Comparison of ENCODE assay signal across 8 cellular contexts in the genomic region with DNA sequence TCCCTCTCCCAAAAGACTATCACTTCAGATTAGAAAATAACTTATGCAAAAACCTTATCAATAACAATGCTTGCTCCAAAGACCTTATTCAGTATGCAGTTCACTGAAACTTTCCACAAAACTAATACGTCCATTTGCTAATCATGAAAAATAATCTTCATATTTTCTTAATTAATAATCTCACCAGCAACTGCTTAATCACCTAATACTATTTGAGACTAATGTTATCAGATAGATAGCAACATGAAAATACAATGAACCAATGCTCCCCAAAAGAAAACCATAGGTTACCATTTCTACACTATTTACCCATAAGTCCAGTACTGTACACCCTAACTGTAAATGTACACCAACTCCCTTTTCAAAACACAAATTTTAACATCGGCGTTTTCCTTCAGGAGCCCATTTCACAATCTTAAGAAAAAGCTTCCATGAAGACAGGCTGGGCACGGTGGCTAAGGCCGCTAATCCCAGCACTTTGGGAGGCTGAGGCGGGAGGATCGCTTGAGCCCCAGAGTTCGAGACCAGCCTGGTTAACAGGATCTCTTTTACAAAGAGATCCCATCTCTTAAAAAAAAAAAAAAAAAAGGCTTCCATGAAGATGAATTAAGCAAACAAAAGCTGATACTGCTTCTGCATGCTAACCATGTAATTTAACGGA. TPM values are rescaled to one million over a fixed set of nuclear protein-coding genes. Genes with fewer than 3 reads are reported as not detected.
A peak's percentile ranks its signal among the peaks of the same experiment; 100 is the strongest.
DNase-seq lines count a peak whose midpoint lies in the region; ATAC-seq and TF ChIP-seq lines count a peak whose summit lies in the region.

No MANE protein-coding gene starts in this region.

- H3K4me1 ChIP-seq in BLaER1, result peaks cover 66% of the 10 kb centered on the region

- ATAC-seq in naive B cell (ENCODE audit: low read depth in 2 of 2), result no peak

- H3K36me3 ChIP-seq in BLaER1, result peaks cover 21% of the 10 kb centered on the region
- H3K36me3 ChIP-seq in KOPT-K1 (ENCODE audit: insufficient read depth, low read length), result peaks cover 6% of the 10 kb centered on the region

- peak overlapping the region; percentile 88 for H3K4me2 ChIP-seq in BLaER1

- peak overlapping the region; percentile 88 for H3K27ac Mint-ChIP-seq in chondrocyte (ENCODE audit: unreplicated experiment)
- H3K27ac Mint-ChIP-seq in naive B cell, result peak overlapping the region; percentile 81 to 95 (median 86)

- H3K4me1 Mint-ChIP-seq in chondrocyte (ENCODE audit: low read depth) (peaks cover 44% of the 10 kb centered on the region), naive B cell (peaks cover 40 to 59% (median 51%) of the 10 kb centered on the region in 3 donors)

- TF ChIP-seq CTCF in chondrocyte (IDR thresholded peaks at IDR 0.05), result no peak

- H3K9me3 ChIP-seq in BLaER1 (no peaks in the 10 kb centered on the region), KOPT-K1 (ENCODE audit: insufficient read depth, low read length, poor library complexity, severe bottlenecking) (no peaks in the 10 kb centered on the region)

- peak overlapping the region; percentile 99 for H3K9ac ChIP-seq in BLaER1

- peak overlapping the region; percentile 83 for H3K4me3 ChIP-seq in BLaER1

- H3K27ac ChIP-seq in BLaER1, result peak overlapping the region; percentile 100
- H3K27ac ChIP-seq in KOPT-K1 (ENCODE audit: low read depth, low read length, poor library complexity, severe bottlenecking), result peak overlapping the region; percentile 83

- no peak for DNase-seq in chondrocyte (ENCODE audit: low spot score)
- no peak for DNase-seq in naive B cell
- DNase-seq in activated effector memory CD4-positive, alpha-beta T cell treated with Interleukin-2 at 50 U/mL for 16 hours, result no peak
- no peak for DNase-seq in effector CD8-positive, alpha-beta T cell (lab: John Stamatoyannopoulos, UW)
- no peak for DNase-seq in NOMO-1 treated with dmso at 0.1 percent for 144 hours (lab: John Stamatoyannopoulos, UW; ENCODE audit: unreplicated experiment)
- DNase-seq in NCI-H526 treated with DMSO at 0.1 percent for 48 hours (lab: John Stamatoyannopoulos, UW), result no peak

- H3K27me3 Mint-ChIP-seq in chondrocyte (ENCODE audit: low read depth), result no peaks in the 10 kb centered on the region
- no peaks in the 10 kb centered on the region for H3K27me3 Mint-ChIP-seq in naive B cell

- H4K20me1 ChIP-seq in BLaER1, result peaks cover 60% of the 10 kb centered on the region

- H3K9me3 Mint-ChIP-seq in chondrocyte (ENCODE audit: low read depth), result no peaks in the 10 kb centered on the region
- H3K9me3 Mint-ChIP-seq in naive B cell, result no peaks in the 10 kb centered on the region

- H3K36me3 Mint-ChIP-seq in chondrocyte (ENCODE audit: low read depth) (no peaks in the 10 kb centered on the region), naive B cell (no peaks in the 10 kb centered on the region)

- H3K4me3 Mint-ChIP-seq in chondrocyte (ENCODE audit: unreplicated experiment) (peak overlapping the region; percentile 85), naive B cell (peak overlapping the region; percentile 80 to 95 (median 86))

- H3K27me3 ChIP-seq in BLaER1, result no peaks in the 10 kb centered on the region

RNA-seq across cellular contexts. Expression of a gene that starts 1.7 kb away (rescaled TPM):
- 419 to 543 TPM (median 538 TPM) in 3 replicates for total RNA-seq in chondrocyte
- 100 to 1,000 TPM in 3 of 6 donors, 10 to 100 TPM in 3; 57.9 to 131 (median 92.3) TPM for polyA plus RNA-seq in naive B cell (ENCODE audit: low read depth in 6 of 6)

RNA-seq across cellular contexts. Expression of a gene that starts 25.8 kb away (rescaled TPM):
- 2.1 to 2.3 TPM (median 2.1 TPM) in 3 replicates for total RNA-seq in chondrocyte
- not detected for polyA plus RNA-seq in naive B cell (ENCODE audit: low read depth in 6 of 6)

RNA-seq across cellular contexts. Expression of a gene that starts 29.9 kb away (rescaled TPM):
- total RNA-seq in chondrocyte, result 0.67 to 0.90 TPM (median 0.68 TPM) in 3 replicates
- under 1 TPM in 2 of 6 donors, not detected in 4; 0.28 to 0.31 TPM for polyA plus RNA-seq in naive B cell (ENCODE audit: low read depth in 6 of 6)
